In genomic region chr1:168371477-168371876, GRCh38 we compare ENCODE assay signal across 32 cellular contexts.
"Had no signal": no experiment of that assay in that cellular context is flagged by ENCODE, and none has a peak within 500 bp of the region (broad histone marks: within the 10 kb centered on the region; RNA-seq: fewer than 3 reads in every experiment).

No MANE protein-coding gene starts in this region.

- H3K4me1 ChIP-seq: body of pancreas, SJCRH30 had no signal

- H3K9me3 ChIP-seq: body of pancreas, MG63, Peyer's patch, SJCRH30 had no signal

- H3K36me3 ChIP-seq: MG63, Peyer's patch, SJCRH30, WERI-Rb-1 had no signal

- H3K4me3 ChIP-seq: body of pancreas, MG63, Peyer's patch, SJCRH30, SK-N-MC had no signal

- H3K27ac ChIP-seq: body of pancreas, Peyer's patch, RWPE1, SJCRH30, SK-N-MC, WERI-Rb-1 had no signal

- DNase-seq: activated CD4-positive, alpha-beta memory T cell treated with anti-CD3 and anti-CD28 coated beads, Interleukin-2, amount 10 ng/mL, durations not matched to agents 7 days and 5 days; activated CD4-positive, alpha-beta T cell treated with anti-CD3 and anti-CD28 coated beads for 1 hour; activated CD4-positive, alpha-beta T cell treated with anti-CD3 and anti-CD28 coated beads for 48 hours; activated CD4-positive, CD25-positive, alpha-beta regulatory T cell; activated CD8-positive, alpha-beta memory T cell treated with anti-CD3 and anti-CD28 coated beads for 24 hours; activated CD8-positive, alpha-beta memory T cell treated with anti-CD3 and anti-CD28 coated beads, Interleukin-2, amount 10 ng/mL, durations not matched to agents 7 days and 5 days; activated CD8-positive, alpha-beta memory T cell treated with anti-CD3 and anti-CD28 coated beads, Interleukin-2, amount 50 U/mL, for 48 hours; activated effector memory CD4-positive, alpha-beta T cell treated with anti-CD3 and anti-CD28 coated beads, Interleukin-2, amount 50 U/mL, for 16 hours; activated naive CD4-positive, alpha-beta T cell; activated naive CD8-positive, alpha-beta T cell treated with anti-CD3 and anti-CD28 coated beads, Interleukin-2, amount 10 ng/mL, durations not matched to agents 7 days and 5 days; activated T-cell treated with anti-CD3 and anti-CD28 coated beads, Interleukin-2, amount 50 U/mL, for 48 hours; body of pancreas; Kasumi-1; KG1; MG63; NCI-H1048; NCI-H1105 treated with DMSO at 0.1 percent for 48 hours; NCI-H1436; NCI-H1694; NCI-H2029; NCI-H345; NCI-H524 treated with DMSO at 0.1 percent for 48 hours; NCI-H748 treated with DMSO at 0.1 percent for 48 hours; NK-92 treated with Interleukin-12 subunit alpha and Interleukin-12 subunit beta, amount 100 ng/mL, for 24 hours; PC-3; Peyer's patch; SHP77; SJCRH30; T1000; WERI-Rb-1 had no signal

- H3K27me3 ChIP-seq: body of pancreas, MG63, Peyer's patch, SJCRH30 had no signal

- ATAC-seq: activated CD8-positive, alpha-beta memory T cell treated with anti-CD3 and anti-CD28 coated beads, Interleukin-2, amount 10 ng/mL, durations not matched to agents 7 days and 5 days; body of pancreas; PC-3 had no signal
